1 cellular context compared by ENCODE assay signal in genomic region chr7:111089822-111090426, GRCh38.
TF ChIP-seq lines count a peak whose summit lies in the region.

No MANE protein-coding gene starts in this region.

TF ChIP-seq in GM12878, 131 proteins besides CTCF, POLR2A, EP300 and RAD21 (continued from another document):
- TF ChIP-seq ATF2 (IDR thresholded peaks at IDR 0.05; ENCODE audit: low read length), result no peak
- TF ChIP-seq ZNF384 (IDR thresholded peaks at IDR 0.05; ENCODE audit: borderline replicate concordance, low read depth, low read length), result peak; percentile 70; the same call in 1 of the 2 replicates
- no peak for TF ChIP-seq RELB (IDR thresholded peaks at IDR 0.05; ENCODE audit: low read depth)
- TF ChIP-seq RBBP5 (conservative IDR thresholded peaks at IDR 0.05), result no peak
- no peak for TF ChIP-seq PKNOX1 (IDR thresholded peaks at IDR 0.05)
- no peak for TF ChIP-seq MYC (IDR thresholded peaks at IDR 0.05; ENCODE audit: insufficient read depth, insufficient read length, insufficient replicate concordance, low read length, severe bottlenecking)
